1 cellular context compared by ENCODE assay signal in the genomic region with DNA sequence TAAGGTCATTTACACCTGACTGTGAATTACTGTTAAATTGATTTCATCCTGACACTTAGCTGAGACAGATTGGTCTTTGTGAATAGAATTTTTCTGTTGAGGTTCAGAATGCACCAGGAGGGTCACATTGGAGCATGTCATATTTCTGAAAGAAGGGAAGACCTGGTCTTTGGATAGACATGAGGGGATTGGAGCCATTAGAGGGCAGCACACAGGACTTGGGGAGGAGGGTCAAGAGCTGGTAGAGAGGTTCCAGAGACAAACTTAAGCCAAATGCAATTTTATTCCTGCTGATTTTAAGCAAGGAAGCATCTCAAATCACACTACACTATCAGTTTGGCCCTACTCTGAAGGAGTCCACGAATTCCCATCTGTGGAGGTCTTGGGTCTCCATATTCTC.
TF ChIP-seq lines count a peak whose summit lies in the region.

No MANE protein-coding gene starts in this region.

TF ChIP-seq in H1, 55 proteins besides CTCF, POLR2A, EP300 and RAD21:
- TF ChIP-seq SIRT6 (IDR thresholded peaks at IDR 0.05; ENCODE audit: low read length), result no peak
- no peak for TF ChIP-seq EGR1 (IDR thresholded peaks at IDR 0.05; ENCODE audit: borderline replicate concordance, low read depth, low read length)
- TF ChIP-seq, protein P1, sequence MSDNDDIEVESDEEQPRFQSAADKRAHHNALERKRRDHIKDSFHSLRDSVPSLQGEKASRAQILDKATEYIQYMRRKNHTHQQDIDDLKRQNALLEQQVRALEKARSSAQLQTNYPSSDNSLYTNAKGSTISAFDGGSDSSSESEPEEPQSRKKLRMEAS (IDR thresholded peaks at IDR 0.05), result no peak
- TF ChIP-seq JUN (IDR thresholded peaks at IDR 0.05; ENCODE audit: low read depth, low read length), result no peak
- no peak for TF ChIP-seq ASH2L (IDR thresholded peaks at IDR 0.05; ENCODE audit: low read length)
- TF ChIP-seq EZH2 (IDR thresholded peaks at IDR 0.05; ENCODE audit: low read depth, low read length, severe bottlenecking), result no peak
- TF ChIP-seq POLR2AphosphoS5 (IDR thresholded peaks at IDR 0.05; ENCODE audit: low read depth, low read length), result no peak
- no peak for TF ChIP-seq RFX5 (IDR thresholded peaks at IDR 0.05; ENCODE audit: borderline replicate concordance, low read depth, low read length)
- no peak for TF ChIP-seq POU5F1 (IDR thresholded peaks at IDR 0.05; ENCODE audit: low read depth, low read length)
- no peak for TF ChIP-seq CHD7 (IDR thresholded peaks at IDR 0.05; ENCODE audit: insufficient replicate concordance, low read length)
- TF ChIP-seq RBBP5 (IDR thresholded peaks at IDR 0.05; ENCODE audit: borderline replicate concordance, low read depth, low read length), result no peak
- TF ChIP-seq BCL11A (IDR thresholded peaks at IDR 0.05; ENCODE audit: low read depth in 2 of 2, low read length in 2 of 2), result no peak
- no peak for TF ChIP-seq RNF2 (IDR thresholded peaks at IDR 0.05; ENCODE audit: borderline replicate concordance, low read depth, low read length, missing control alignments, poor library complexity, severe bottlenecking)
- TF ChIP-seq, protein P2, sequence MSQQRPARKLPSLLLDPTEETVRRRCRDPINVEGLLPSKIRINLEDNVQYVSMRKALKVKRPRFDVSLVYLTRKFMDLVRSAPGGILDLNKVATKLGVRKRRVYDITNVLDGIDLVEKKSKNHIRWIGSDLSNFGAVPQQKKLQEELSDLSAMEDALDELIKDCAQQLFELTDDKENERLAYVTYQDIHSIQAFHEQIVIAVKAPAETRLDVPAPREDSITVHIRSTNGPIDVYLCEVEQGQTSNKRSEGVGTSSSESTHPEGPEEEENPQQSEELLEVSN (IDR thresholded peaks at IDR 0.05), result no peak
